In the genomic region with DNA sequence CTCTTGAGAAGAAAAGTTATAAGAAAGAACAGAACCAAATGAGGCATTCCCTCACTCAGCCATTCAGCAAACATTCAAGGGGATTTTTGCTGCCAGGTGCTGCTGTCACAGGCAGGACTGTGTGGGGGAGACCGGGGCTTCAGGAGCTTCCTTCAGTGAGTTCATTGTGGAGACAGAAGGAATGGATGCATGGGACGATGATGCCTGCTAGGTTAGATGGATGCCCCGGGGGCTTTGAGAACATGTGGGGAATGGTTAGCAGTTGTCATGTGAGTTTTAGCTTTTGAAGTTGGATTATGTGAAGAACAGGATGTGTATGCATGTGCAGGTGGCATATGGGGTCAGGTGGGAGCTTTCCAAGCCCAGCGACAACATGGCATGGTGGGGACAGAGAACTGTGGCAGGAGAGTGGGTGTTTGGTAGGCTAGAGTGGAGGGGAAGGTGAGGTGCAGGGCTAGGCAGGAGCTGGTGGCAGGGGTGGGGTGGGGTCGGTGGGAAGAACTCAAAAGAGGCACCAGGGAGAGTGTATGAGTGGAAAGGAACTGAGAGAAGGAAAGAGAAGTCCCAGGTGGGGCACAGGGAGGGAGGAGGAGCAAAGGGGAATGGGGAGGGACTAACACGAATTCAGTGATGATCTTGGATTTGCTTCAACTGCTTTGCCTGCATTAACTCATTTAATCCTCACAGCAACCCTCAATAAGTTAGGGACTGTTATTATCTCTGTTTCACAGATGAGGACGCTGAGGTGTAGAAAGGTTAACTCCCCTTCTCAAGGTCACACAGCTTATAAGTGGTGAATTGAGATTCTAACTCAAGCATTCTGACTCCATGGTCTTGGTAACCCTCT, we compare ENCODE assay signal across 1 cellular context.
TF ChIP-seq lines count a peak whose summit lies in the region.

No MANE protein-coding gene starts in this region.

TF ChIP-seq in SK-N-SH, 30 proteins besides CTCF, POLR2A, EP300 and RAD21 (continued from another document):
- TF ChIP-seq SIN3A (IDR thresholded peaks at IDR 0.05; ENCODE audit: borderline replicate concordance, low read depth, low read length) (no peak), ELF1 (IDR thresholded peaks at IDR 0.05) (no peak), RCOR1 (IDR thresholded peaks at IDR 0.05; ENCODE audit: low read length) (no peak), CHD2 (IDR thresholded peaks at IDR 0.05; ENCODE audit: low read length, partially characterized antibody) (no peak), FOXM1 (IDR thresholded peaks at IDR 0.05; ENCODE audit: low read depth) (no peak)
